Comparison of ENCODE assay signal across 22 cellular contexts in genomic region chr4:53599632-53600031, GRCh38. TPM values are rescaled to one million over a fixed set of nuclear protein-coding genes. Genes with fewer than 3 reads are reported as not detected.
DNase-seq lines count a peak whose midpoint lies in the region; ATAC-seq and TF ChIP-seq lines count a peak whose summit lies in the region.
"Had no signal": no experiment of that assay in that cellular context is flagged by ENCODE, and none has a peak within 500 bp of the region (broad histone marks: within the 10 kb centered on the region; RNA-seq: fewer than 3 reads in every experiment).

No MANE protein-coding gene starts in this region.

- H3K4ac ChIP-seq in mesenchymal stem cell (ENCODE audit: low read depth in 1 of 2, low read length in 2 of 2) = no peak overlapping the region

- H3K14ac ChIP-seq in mesenchymal stem cell (ENCODE audit: low read length in 2 of 2) = no peak overlapping the region

- no peaks in the 10 kb centered on the region for H3K27me3 ChIP-seq in mesenchymal stem cell (ENCODE audit: control insufficient read depth in 1 of 2, insufficient read depth in 1 of 2, low read length in 2 of 2)
- H3K27me3 ChIP-seq: body of pancreas, stomach had no signal

- ATAC-seq in GM18505 (IDR thresholded peaks at IDR 0.05; ENCODE audit: unreplicated experiment) = peak; percentile 60
- peak; percentile 68 for ATAC-seq in GM21381 (IDR thresholded peaks at IDR 0.05; ENCODE audit: unreplicated experiment)
- peak; percentile 61 for ATAC-seq in HG02938 (IDR thresholded peaks at IDR 0.05; ENCODE audit: unreplicated experiment)
- ATAC-seq in HG02970 (IDR thresholded peaks at IDR 0.05; ENCODE audit: low FRiP score, unreplicated experiment) = no peak
- ATAC-seq: body of pancreas had no signal

- DNase-seq in NAMALWA (ENCODE audit: low spot score) (peak; percentile 20), mesenchymal stem cell (no peak), NCI-H1694 treated with DMSO at 0.1 percent for 48 hours (lab: John Stamatoyannopoulos, UW) (no peak), HUDEP-2 (lab: John Stamatoyannopoulos, UW; ENCODE audit: unreplicated experiment in 76 of 76) (no peak)
- DNase-seq: activated CD4-positive, alpha-beta T cell treated with anti-CD3 and anti-CD28 coated beads for 1 hour; activated naive CD4-positive, alpha-beta T cell treated with Interleukin-2 at 50 U/mL for 16 hours; body of pancreas; COR-L47; dermis blood vessel endothelial cell; erythroblast; glutamatergic neuron; NCI-H146; nephron progenitor cell; SHP77; stimulated activated CD4-positive, alpha-beta T cell treated with anti-CD3 and anti-CD28 coated beads, Interleukin-15, amount 100 ng/mL, for 24 hours; stomach had no signal

- no peak overlapping the region for H2BK120ac ChIP-seq in mesenchymal stem cell (ENCODE audit: low read depth, low read length)

- WGBS in mesenchymal stem cell = 95% methylated on average over 1 of the region's 2 CpGs

- no peak overlapping the region for H3K23ac ChIP-seq in mesenchymal stem cell (ENCODE audit: low read length in 2 of 2)

- H3K79me1 ChIP-seq in mesenchymal stem cell (replicated peaks; ENCODE audit: low read length, poor library complexity, severe bottlenecking) = no peaks in the 10 kb centered on the region

- no peaks in the 10 kb centered on the region for H3K36me3 ChIP-seq in mesenchymal stem cell (ENCODE audit: control insufficient read depth in 1 of 2, insufficient read depth in 2 of 2, low read depth in 1 of 2, low read length in 2 of 2)
- H3K36me3 ChIP-seq: stomach had no signal

- H3K27ac ChIP-seq in mesenchymal stem cell (ENCODE audit: low read length, poor library complexity, severe bottlenecking) = no peak overlapping the region
- H3K27ac ChIP-seq: HL-60, KMS-11, stomach had no signal

- no peak overlapping the region for H4K8ac ChIP-seq in mesenchymal stem cell (ENCODE audit: low read length)

- no peak for TF ChIP-seq POLR2A in GM18505 (IDR thresholded peaks at IDR 0.05; ENCODE audit: borderline replicate concordance, extremely low read depth, insufficient read depth, insufficient read length)

- H2BK5ac ChIP-seq in mesenchymal stem cell (ENCODE audit: low read depth, low read length, poor library complexity, severe bottlenecking) = no peak overlapping the region

- H2BK15ac ChIP-seq in mesenchymal stem cell (ENCODE audit: low read depth, poor library complexity, severe bottlenecking) = no peak overlapping the region

- no peak overlapping the region for H3K4me2 ChIP-seq in mesenchymal stem cell (ENCODE audit: low read length, poor library complexity, severe bottlenecking)
- H3K4me2 ChIP-seq: KMS-11 had no signal

- H3K18ac ChIP-seq in mesenchymal stem cell (ENCODE audit: low read depth in 1 of 2, low read length in 2 of 2) = no peak overlapping the region

- no peak overlapping the region for H2AFZ ChIP-seq in mesenchymal stem cell (ENCODE audit: low read depth, low read length)

- no peak overlapping the region for H3K9ac ChIP-seq in mesenchymal stem cell (ENCODE audit: low read length)
- H3K9ac ChIP-seq: KMS-11 had no signal

- H4K91ac ChIP-seq in mesenchymal stem cell (ENCODE audit: low read length) = no peak overlapping the region

- H2AK5ac ChIP-seq in mesenchymal stem cell (ENCODE audit: low read length, severe bottlenecking) = no peak overlapping the region

- H2BK12ac ChIP-seq in mesenchymal stem cell (ENCODE audit: low read length in 2 of 2) = no peak overlapping the region

- no peak overlapping the region for H3K4me3 ChIP-seq in mesenchymal stem cell (ENCODE audit: insufficient read depth in 1 of 2, low read depth in 1 of 2, low read length in 2 of 2)
- H3K4me3 ChIP-seq: body of pancreas, stomach had no signal

- no peaks in the 10 kb centered on the region for H3K9me3 ChIP-seq in mesenchymal stem cell (ENCODE audit: control insufficient read depth, low read length)
- H3K9me3 ChIP-seq: body of pancreas, stomach had no signal

- H3K4me1 ChIP-seq in mesenchymal stem cell (ENCODE audit: control insufficient read depth, insufficient read depth, low read depth, low read length) = no peaks in the 10 kb centered on the region

RNA-seq across cellular contexts. Expression of gene LNX1, which starts 8.3 kb away (rescaled TPM):
- 11.7 TPM for polyA plus RNA-seq in mesenchymal stem cell (2013, experiment 1 of 2)
- 11.7 TPM for polyA plus RNA-seq in mesenchymal stem cell (2013, experiment 2 of 2)
